In genomic region chr1:35809156-35810095, GRCh38 we compare ENCODE assay signal across 8 cellular contexts. TPM values are rescaled to one million over a fixed set of nuclear protein-coding genes. Genes with fewer than 3 reads are reported as not detected.
DNase-seq lines count a peak whose midpoint lies in the region; ATAC-seq and TF ChIP-seq lines count a peak whose summit lies in the region.

No MANE protein-coding gene starts in this region.

- H3K9me3 Mint-ChIP-seq in T-helper 1 cell treated with Interleukin-12 subunit alpha and Interleukin-12 subunit beta and Interleukin-4 antibody, amounts not matched to agents 30 μg/mL and 1 μg/mL, for 36 hours: no peaks in the 10 kb centered on the region
- no peaks in the 10 kb centered on the region for H3K9me3 Mint-ChIP-seq in activated naive CD8-positive, alpha-beta T cell treated with anti-CD3 and anti-CD28 coated beads, Interleukin-2, amount 10 ng/mL, durations not matched to agents 7 days and 5 days

- H3K27me3 Mint-ChIP-seq in T-helper 1 cell treated with Interleukin-12 subunit alpha and Interleukin-12 subunit beta and Interleukin-4 antibody, amounts not matched to agents 30 μg/mL and 1 μg/mL, for 36 hours (ENCODE audit: low read depth): no peaks in the 10 kb centered on the region
- H3K27me3 Mint-ChIP-seq in activated naive CD8-positive, alpha-beta T cell treated with anti-CD3 and anti-CD28 coated beads, Interleukin-2, amount 10 ng/mL, durations not matched to agents 7 days and 5 days: no peaks in the 10 kb centered on the region

- DNase-seq in T-helper 1 cell (no peak), kidney epithelial cell (ENCODE audit: low read depth) (no peak), ureter (ENCODE audit: low spot score) (no peak), NCI-H2107 treated with DMSO at 0.1 percent for 48 hours (lab: John Stamatoyannopoulos, UW; ENCODE audit: unreplicated experiment) (no peak), NCI-H1417 (lab: John Stamatoyannopoulos, UW) (no peak)
- DNase-seq in activated naive CD8-positive, alpha-beta T cell treated with anti-CD3 and anti-CD28 coated beads, Interleukin-2, amount 10 ng/mL, durations not matched to agents 7 days and 5 days: no peak

- no peaks in the 10 kb centered on the region for H3K27me3 ChIP-seq in kidney epithelial cell (ENCODE audit: control insufficient read depth, insufficient read depth, low read length)

- peak overlapping the region; percentile 33 for H3K27ac ChIP-seq in temporal lobe (ENCODE audit: low read depth, low read length)

- H3K4me3 Mint-ChIP-seq in T-helper 1 cell treated with Interleukin-12 subunit alpha and Interleukin-12 subunit beta and Interleukin-4 antibody, amounts not matched to agents 30 μg/mL and 1 μg/mL, for 36 hours: peak overlapping the region; percentile 82
- H3K4me3 Mint-ChIP-seq in activated naive CD8-positive, alpha-beta T cell treated with anti-CD3 and anti-CD28 coated beads, Interleukin-2, amount 10 ng/mL, durations not matched to agents 7 days and 5 days: peak overlapping the region; percentile 92

- POLR2A ChIA-PET in activated naive CD8-positive, alpha-beta T cell treated with anti-CD3 and anti-CD28 coated beads, Interleukin-2, amount 10 ng/mL, durations not matched to agents 7 days and 5 days (lab: Charles Lee): interaction anchor here (1.0 kb wide), 1 partner anchor 40 kb away, joined by 3 read pairs; no protein-coding TSS in a partner anchor

- peaks cover 10% of the 10 kb centered on the region for H3K36me3 Mint-ChIP-seq in T-helper 1 cell treated with Interleukin-12 subunit alpha and Interleukin-12 subunit beta and Interleukin-4 antibody, amounts not matched to agents 30 μg/mL and 1 μg/mL, for 36 hours (ENCODE audit: low read depth)
- H3K36me3 Mint-ChIP-seq in activated naive CD8-positive, alpha-beta T cell treated with anti-CD3 and anti-CD28 coated beads, Interleukin-2, amount 10 ng/mL, durations not matched to agents 7 days and 5 days: peaks cover 5% of the 10 kb centered on the region

- TF ChIP-seq CTCF in kidney epithelial cell (IDR thresholded peaks at IDR 0.05; ENCODE audit: insufficient read depth, low read length, poor library complexity, severe bottlenecking): no peak

- peak overlapping the region; percentile 74 for H3K27ac Mint-ChIP-seq in T-helper 1 cell treated with Interleukin-12 subunit alpha and Interleukin-12 subunit beta and Interleukin-4 antibody, amounts not matched to agents 30 μg/mL and 1 μg/mL, for 36 hours
- peak overlapping the region; percentile 85 for H3K27ac Mint-ChIP-seq in activated naive CD8-positive, alpha-beta T cell treated with anti-CD3 and anti-CD28 coated beads, Interleukin-2, amount 10 ng/mL, durations not matched to agents 7 days and 5 days

- H3K4me1 Mint-ChIP-seq in T-helper 1 cell treated with Interleukin-12 subunit alpha and Interleukin-12 subunit beta and Interleukin-4 antibody, amounts not matched to agents 30 μg/mL and 1 μg/mL, for 36 hours (ENCODE audit: low read depth): peaks cover 39% of the 10 kb centered on the region
- H3K4me1 Mint-ChIP-seq in activated naive CD8-positive, alpha-beta T cell treated with anti-CD3 and anti-CD28 coated beads, Interleukin-2, amount 10 ng/mL, durations not matched to agents 7 days and 5 days: peaks cover 20% of the 10 kb centered on the region

- H3K4me3 ChIP-seq in kidney epithelial cell (ENCODE audit: low read depth, low read length): peak overlapping the region; percentile 67

- no peak for ATAC-seq in activated naive CD8-positive, alpha-beta T cell treated with anti-CD3 and anti-CD28 coated beads, Interleukin-2, amount 10 ng/mL, durations not matched to agents 7 days and 5 days (ENCODE audit: low read depth)

- H3K36me3 ChIP-seq in kidney epithelial cell (ENCODE audit: control insufficient read depth, insufficient read depth, low read length): no peaks in the 10 kb centered on the region

RNA-seq across cellular contexts. Expression of gene AGO4, which starts 1.6 kb away (rescaled TPM):
- total RNA-seq in activated naive CD8-positive, alpha-beta T cell treated with anti-CD3 and anti-CD28 coated beads, Interleukin-2, amount 10 ng/mL, durations not matched to agents 7 days and 5 days: 10 to 100 TPM; 18.6 to 23.9 TPM
- total RNA-seq in kidney epithelial cell (14.0 and 14.2 TPM in 2 replicates), temporal lobe (63.7 TPM), ureter (19.5 TPM)

RNA-seq across cellular contexts. Expression of gene CLSPN, which starts 39.6 kb away (rescaled TPM):
- 10 to 100 TPM; 49.6 to 49.7 TPM for total RNA-seq in activated naive CD8-positive, alpha-beta T cell treated with anti-CD3 and anti-CD28 coated beads, Interleukin-2, amount 10 ng/mL, durations not matched to agents 7 days and 5 days
- 3.6 and 4.1 TPM in 2 replicates for total RNA-seq in kidney epithelial cell
- 2.5 TPM for total RNA-seq in temporal lobe
- total RNA-seq in ureter: 1.9 TPM
